ENCODE assay signal across 1 cellular context in genomic region chr22:43969021-43969878, GRCh38.
TF ChIP-seq lines count a peak whose summit lies in the region.

No MANE protein-coding gene starts in this region.

TF ChIP-seq in WTC11, 78 proteins besides CTCF, POLR2A, EP300 and RAD21 (continued from another document):
- TF ChIP-seq USF2 (CRISPR knock-in tag; IDR thresholded peaks at IDR 0.05), result no peak
- no peak for TF ChIP-seq ATF2 (CRISPR knock-in tag; IDR thresholded peaks at IDR 0.05; ENCODE audit: borderline replicate concordance, low read depth)
- TF ChIP-seq TP53 (CRISPR knock-in tag; IDR thresholded peaks at IDR 0.05), result no peak
- no peak for TF ChIP-seq IRF2 (CRISPR knock-in tag; IDR thresholded peaks at IDR 0.05; ENCODE audit: borderline replicate concordance, low read depth)
- TF ChIP-seq EMX1 (CRISPR knock-in tag; IDR thresholded peaks at IDR 0.05), result no peak
- TF ChIP-seq TEAD4 (CRISPR knock-in tag; IDR thresholded peaks at IDR 0.05), result no peak
